ENCODE assay signal across 1 cellular context in genomic region chr2:189348369-189348768, GRCh38.
TF ChIP-seq lines count a peak whose summit lies in the region.

No MANE protein-coding gene starts in this region.

TF ChIP-seq in GM12878, 131 proteins besides CTCF, POLR2A, EP300 and RAD21:
- TF ChIP-seq, protein P1, sequence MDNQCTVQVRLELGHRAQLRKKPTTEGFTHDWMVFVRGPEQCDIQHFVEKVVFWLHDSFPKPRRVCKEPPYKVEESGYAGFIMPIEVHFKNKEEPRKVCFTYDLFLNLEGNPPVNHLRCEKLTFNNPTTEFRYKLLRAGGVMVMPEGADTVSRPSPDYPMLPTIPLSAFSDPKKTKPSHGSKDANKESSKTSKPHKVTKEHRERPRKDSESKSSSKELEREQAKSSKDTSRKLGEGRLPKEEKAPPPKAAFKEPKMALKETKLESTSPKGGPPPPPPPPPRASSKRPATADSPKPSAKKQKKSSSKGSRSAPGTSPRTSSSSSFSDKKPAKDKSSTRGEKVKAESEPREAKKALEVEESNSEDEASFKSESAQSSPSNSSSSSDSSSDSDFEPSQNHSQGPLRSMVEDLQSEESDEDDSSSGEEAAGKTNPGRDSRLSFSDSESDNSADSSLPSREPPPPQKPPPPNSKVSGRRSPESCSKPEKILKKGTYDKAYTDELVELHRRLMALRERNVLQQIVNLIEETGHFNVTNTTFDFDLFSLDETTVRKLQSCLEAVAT (IDR thresholded peaks at IDR 0.05) = no peak
- no peak for TF ChIP-seq TCF7 (IDR thresholded peaks at IDR 0.05; ENCODE audit: borderline replicate concordance)
- TF ChIP-seq SUZ12 (IDR thresholded peaks at IDR 0.05; ENCODE audit: unreplicated experiment) = no peak
- TF ChIP-seq, protein P2, sequence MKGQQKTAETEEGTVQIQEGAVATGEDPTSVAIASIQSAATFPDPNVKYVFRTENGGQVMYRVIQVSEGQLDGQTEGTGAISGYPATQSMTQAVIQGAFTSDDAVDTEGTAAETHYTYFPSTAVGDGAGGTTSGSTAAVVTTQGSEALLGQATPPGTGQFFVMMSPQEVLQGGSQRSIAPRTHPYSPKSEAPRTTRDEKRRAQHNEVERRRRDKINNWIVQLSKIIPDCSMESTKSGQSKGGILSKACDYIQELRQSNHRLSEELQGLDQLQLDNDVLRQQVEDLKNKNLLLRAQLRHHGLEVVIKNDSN (IDR thresholded peaks at IDR 0.05; ENCODE audit: borderline replicate concordance, extremely low read length, insufficient read depth, low read depth, low read length) = no peak
- TF ChIP-seq, protein P3, sequence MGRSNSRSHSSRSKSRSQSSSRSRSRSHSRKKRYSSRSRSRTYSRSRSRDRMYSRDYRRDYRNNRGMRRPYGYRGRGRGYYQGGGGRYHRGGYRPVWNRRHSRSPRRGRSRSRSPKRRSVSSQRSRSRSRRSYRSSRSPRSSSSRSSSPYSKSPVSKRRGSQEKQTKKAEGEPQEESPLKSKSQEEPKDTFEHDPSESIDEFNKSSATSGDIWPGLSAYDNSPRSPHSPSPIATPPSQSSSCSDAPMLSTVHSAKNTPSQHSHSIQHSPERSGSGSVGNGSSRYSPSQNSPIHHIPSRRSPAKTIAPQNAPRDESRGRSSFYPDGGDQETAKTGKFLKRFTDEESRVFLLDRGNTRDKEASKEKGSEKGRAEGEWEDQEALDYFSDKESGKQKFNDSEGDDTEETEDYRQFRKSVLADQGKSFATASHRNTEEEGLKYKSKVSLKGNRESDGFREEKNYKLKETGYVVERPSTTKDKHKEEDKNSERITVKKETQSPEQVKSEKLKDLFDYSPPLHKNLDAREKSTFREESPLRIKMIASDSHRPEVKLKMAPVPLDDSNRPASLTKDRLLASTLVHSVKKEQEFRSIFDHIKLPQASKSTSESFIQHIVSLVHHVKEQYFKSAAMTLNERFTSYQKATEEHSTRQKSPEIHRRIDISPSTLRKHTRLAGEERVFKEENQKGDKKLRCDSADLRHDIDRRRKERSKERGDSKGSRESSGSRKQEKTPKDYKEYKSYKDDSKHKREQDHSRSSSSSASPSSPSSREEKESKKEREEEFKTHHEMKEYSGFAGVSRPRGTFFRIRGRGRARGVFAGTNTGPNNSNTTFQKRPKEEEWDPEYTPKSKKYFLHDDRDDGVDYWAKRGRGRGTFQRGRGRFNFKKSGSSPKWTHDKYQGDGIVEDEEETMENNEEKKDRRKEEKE (IDR thresholded peaks at IDR 0.05) = no peak
- TF ChIP-seq ZNF207 (IDR thresholded peaks at IDR 0.05; ENCODE audit: borderline replicate concordance) = no peak
- TF ChIP-seq RCOR1 (conservative IDR thresholded peaks at IDR 0.05; ENCODE audit: low read depth, low read length) = no peak
- TF ChIP-seq STAT1 (conservative IDR thresholded peaks at IDR 0.05) = no peak
- no peak for TF ChIP-seq MYC (IDR thresholded peaks at IDR 0.05; ENCODE audit: insufficient read depth, insufficient read length, insufficient replicate concordance, low read length, severe bottlenecking)
- TF ChIP-seq, protein P4, sequence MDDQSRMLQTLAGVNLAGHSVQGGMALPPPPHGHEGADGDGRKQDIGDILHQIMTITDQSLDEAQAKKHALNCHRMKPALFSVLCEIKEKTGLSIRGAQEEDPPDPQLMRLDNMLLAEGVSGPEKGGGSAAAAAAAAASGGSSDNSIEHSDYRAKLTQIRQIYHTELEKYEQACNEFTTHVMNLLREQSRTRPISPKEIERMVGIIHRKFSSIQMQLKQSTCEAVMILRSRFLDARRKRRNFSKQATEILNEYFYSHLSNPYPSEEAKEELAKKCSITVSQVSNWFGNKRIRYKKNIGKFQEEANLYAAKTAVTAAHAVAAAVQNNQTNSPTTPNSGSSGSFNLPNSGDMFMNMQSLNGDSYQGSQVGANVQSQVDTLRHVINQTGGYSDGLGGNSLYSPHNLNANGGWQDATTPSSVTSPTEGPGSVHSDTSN (IDR thresholded peaks at IDR 0.05; ENCODE audit: insufficient replicate concordance, low read depth, low read length) = no peak
- TF ChIP-seq POU2F2 (IDR thresholded peaks at IDR 0.05; ENCODE audit: borderline replicate concordance, low read depth, low read length) = no peak
- TF ChIP-seq SUPT20H (IDR thresholded peaks at IDR 0.05; ENCODE audit: borderline replicate concordance, control insufficient read depth, low read depth, low read length) = no peak
- TF ChIP-seq NFIC (IDR thresholded peaks at IDR 0.05; ENCODE audit: low read depth, low read length) = no peak
- TF ChIP-seq PAX8 (IDR thresholded peaks at IDR 0.05) = no peak
- TF ChIP-seq TAF1 (IDR thresholded peaks at IDR 0.05; ENCODE audit: borderline replicate concordance, low read depth, low read length) = no peak
- TF ChIP-seq TARDBP (IDR thresholded peaks at IDR 0.05; ENCODE audit: borderline replicate concordance) = no peak
- no peak for TF ChIP-seq KAT2A (conservative IDR thresholded peaks at IDR 0.05; ENCODE audit: control insufficient read depth, low read depth, low read length)
- TF ChIP-seq HSF1 (IDR thresholded peaks at IDR 0.05; ENCODE audit: low read depth, low read length) = no peak
- TF ChIP-seq MTA2 (IDR thresholded peaks at IDR 0.05; ENCODE audit: low read depth) = no peak
- TF ChIP-seq ZBTB40 (IDR thresholded peaks at IDR 0.05; ENCODE audit: borderline replicate concordance) = no peak
